In the genomic region with DNA sequence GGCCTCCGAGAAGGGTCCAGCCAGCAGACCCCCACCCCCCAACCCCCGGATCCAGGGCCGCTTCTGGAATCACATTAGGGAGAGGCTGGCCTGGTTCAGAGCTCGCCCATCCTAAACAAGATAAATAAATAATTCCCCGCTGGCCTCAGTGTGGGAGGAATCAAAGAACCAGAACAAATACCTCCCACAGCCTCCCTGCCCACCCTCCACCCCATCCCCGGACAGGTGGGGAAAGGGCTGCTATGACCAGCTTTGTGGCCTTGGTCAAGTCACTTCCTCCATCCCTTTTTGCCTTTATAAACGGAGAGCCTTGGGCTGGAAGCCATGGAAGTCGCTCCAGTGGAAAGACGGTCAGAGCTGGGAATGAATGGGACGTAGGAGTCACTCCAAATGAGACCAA, we compare ENCODE assay signal across 12 cellular contexts.
"Had no signal": no experiment of that assay in that cellular context is flagged by ENCODE, and none has a peak within 500 bp of the region (broad histone marks: within the 10 kb centered on the region; RNA-seq: fewer than 3 reads in every experiment).

No MANE protein-coding gene starts in this region.

- H2AFZ ChIP-seq: parathyroid adenoma had no signal

- H3K4me1 ChIP-seq: parathyroid adenoma had no signal

- DNase-seq: activated CD4-positive, alpha-beta T cell treated with anti-CD3 and anti-CD28 coated beads, Interleukin-2, amount 10 ng/mL, durations not matched to agents 7 days and 5 days; activated CD4-positive, CD25-positive, alpha-beta regulatory T cell; activated effector memory CD4-positive, alpha-beta T cell treated with Interleukin-2 at 50 U/mL for 16 hours; activated naive CD8-positive, alpha-beta T cell treated with anti-CD3 and anti-CD28 coated beads, Interleukin-2, amount 10 ng/mL, durations not matched to agents 7 days and 5 days; activated T-cell treated with anti-CD3 and anti-CD28 coated beads, Interleukin-2, amount 50 U/mL, for 1 hour; aorta; gastrocnemius medialis; stimulated activated CD4-positive, alpha-beta T cell treated with anti-CD3 and anti-CD28 coated beads, Interleukin-15, amount 100 ng/mL, for 24 hours; stimulated activated CD4-positive, alpha-beta T cell treated with anti-CD3 and anti-CD28 coated beads, Interleukin-4, amount 100 ng/mL, for 4 hours; T-helper 17 cell; trophoblast cell had no signal

- ATAC-seq: gastrocnemius medialis, T-helper 17 cell had no signal

- H3K4me3 Mint-ChIP-seq: activated CD4-positive, alpha-beta T cell treated with anti-CD3 and anti-CD28 coated beads, Interleukin-2, amount 10 ng/mL, durations not matched to agents 7 days and 5 days had no signal

- H3K9ac ChIP-seq: parathyroid adenoma had no signal

- H3K79me2 ChIP-seq: parathyroid adenoma had no signal

- H3K36me3 ChIP-seq: gastrocnemius medialis had no signal

- H3K9me3 ChIP-seq: gastrocnemius medialis had no signal

- H3K9me3 Mint-ChIP-seq: activated CD4-positive, alpha-beta T cell treated with anti-CD3 and anti-CD28 coated beads, Interleukin-2, amount 10 ng/mL, durations not matched to agents 7 days and 5 days; activated naive CD8-positive, alpha-beta T cell treated with anti-CD3 and anti-CD28 coated beads, Interleukin-2, amount 10 ng/mL, durations not matched to agents 7 days and 5 days had no signal

- H3K27ac ChIP-seq: gastrocnemius medialis, parathyroid adenoma had no signal

- H3K27ac Mint-ChIP-seq: activated CD4-positive, alpha-beta T cell treated with anti-CD3 and anti-CD28 coated beads, Interleukin-2, amount 10 ng/mL, durations not matched to agents 7 days and 5 days; activated naive CD8-positive, alpha-beta T cell treated with anti-CD3 and anti-CD28 coated beads, Interleukin-2, amount 10 ng/mL, durations not matched to agents 7 days and 5 days; T-helper 17 cell had no signal

- H3K36me3 Mint-ChIP-seq: activated naive CD8-positive, alpha-beta T cell treated with anti-CD3 and anti-CD28 coated beads, Interleukin-2, amount 10 ng/mL, durations not matched to agents 7 days and 5 days had no signal
